ENCODE assay signal across 17 cellular contexts in genomic region chr7:151774951-151775350, GRCh38.
"Had no signal": no experiment of that assay in that cellular context is flagged by ENCODE, and none has a peak within 500 bp of the region (broad histone marks: within the 10 kb centered on the region; RNA-seq: fewer than 3 reads in every experiment).

No MANE protein-coding gene starts in this region.

- H3K9me3 ChIP-seq: left lung, prostate gland, right atrium auricular region, transverse colon had no signal

- ATAC-seq: left cardiac atrium; left lung; naive thymus-derived CD8-positive, alpha-beta T cell; stimulated activated naive B cell treated with anti-CD40 and anti-IgM and Interleukin-4, amounts not matched to agents 10 μg/mL and 1 μg/mL and 100 μg/mL, for 72 hours had no signal

- H3K4me3 ChIP-seq: left lung, prostate gland, right atrium auricular region, skin epidermis, transverse colon had no signal

- H3K4me1 ChIP-seq: left lung, prostate gland, right atrium auricular region, transverse colon had no signal

- H3K36me3 ChIP-seq: prostate gland, right atrium auricular region had no signal

- H3K27ac ChIP-seq: left lung, prostate gland, right atrium auricular region, skin epidermis, transverse colon had no signal

- H3K27me3 ChIP-seq: left lung, right atrium auricular region, transverse colon had no signal

- DNase-seq: cortex of kidney; effector CD4-positive, alpha-beta T cell; immature natural killer cell; left cardiac atrium; mesendoderm; midbrain; naive thymus-derived CD8-positive, alpha-beta T cell; nephron progenitor cell; nucleus accumbens; stimulated activated CD4-positive, alpha-beta T cell treated with anti-CD3 and anti-CD28 coated beads, Interleukin-15, amount 100 ng/mL, for 24 hours; stimulated activated CD4-positive, alpha-beta T cell treated with anti-CD3 and anti-CD28 coated beads, Interleukin-2, amount 100 ng/mL, for 48 hours; stimulated activated naive B cell treated with anti-CD40 and anti-IgM and Interleukin-4, amounts not matched to agents 10 μg/mL and 1 μg/mL and 100 μg/mL, for 72 hours; transverse colon had no signal
